ENCODE assay signal across 8 cellular contexts in the genomic region with DNA sequence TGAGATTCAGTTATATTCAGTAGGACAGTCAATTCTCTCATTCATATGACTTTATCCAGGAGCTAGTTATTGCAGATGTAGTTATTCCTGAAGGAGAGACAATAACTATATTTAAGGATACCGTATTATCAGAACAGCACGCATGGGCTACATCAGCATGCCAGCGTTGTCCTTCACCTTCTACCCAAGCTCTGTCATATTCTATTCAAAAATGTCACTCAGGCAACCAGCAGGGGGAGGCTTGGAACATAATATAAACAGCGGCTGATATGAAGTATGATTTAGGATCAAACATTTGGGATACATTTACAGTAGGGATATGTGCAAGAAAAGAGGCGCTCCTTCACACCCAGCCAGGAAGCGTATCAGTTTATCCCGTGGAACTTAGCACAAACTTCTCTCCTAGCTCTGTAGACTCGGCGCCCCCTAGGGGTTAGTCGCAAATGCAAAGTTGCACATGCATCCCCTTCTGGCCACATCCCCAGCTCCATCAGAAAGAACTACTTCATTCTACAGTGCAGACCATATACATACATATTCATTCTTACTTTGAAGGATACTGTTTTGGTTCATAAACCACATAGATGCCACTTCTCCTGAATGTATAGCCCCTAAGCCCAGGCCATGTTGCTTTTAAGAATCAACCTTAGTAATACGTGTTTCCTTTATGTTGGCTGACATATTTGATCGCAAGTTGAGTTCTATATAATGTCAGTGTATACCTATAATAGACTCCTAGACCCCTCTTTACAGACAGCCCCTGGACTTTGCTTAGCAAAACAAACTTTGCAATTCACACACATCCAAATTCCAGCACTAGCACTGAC.
DNase-seq lines count a peak whose midpoint lies in the region; ATAC-seq and TF ChIP-seq lines count a peak whose summit lies in the region.

No MANE protein-coding gene starts in this region.

- TF ChIP-seq POLR2A in erythroblast (IDR thresholded peaks at IDR 0.05; ENCODE audit: low read length), result no peak

- ATAC-seq in HG03064 (IDR thresholded peaks at IDR 0.05; ENCODE audit: low read depth, unreplicated experiment), result peak; percentile 62
- no peak for ATAC-seq in omental fat pad (ENCODE audit: low FRiP score)

- TF ChIP-seq CTCF in GM12873 (IDR thresholded peaks at IDR 0.05; ENCODE audit: insufficient read depth, low read depth, low read length, missing control alignments) (peak; percentile 90), RWPE1 (conservative IDR thresholded peaks at IDR 0.05; ENCODE audit: low read depth) (peak; percentile 66), omental fat pad (IDR thresholded peaks at IDR 0.05) (no peak)

- CTCF ChIA-PET in RWPE1 (lab: Yijun Ruan, JAX), result interaction anchor here (0.5 to 1.1 kb wide), 11 partner anchors 11 to 884 kb away, joined by 3 to 5 read pairs (median 3); no protein-coding TSS in a partner anchor

- no peak overlapping the region for H3K27ac ChIP-seq in RWPE1

- peak; percentile 5 for DNase-seq in AG20443 (ENCODE audit: low spot score)
- DNase-seq in RWPE1 (ENCODE audit: low spot score), result peak; percentile 20
- peak; percentile 38 to 67 for DNase-seq in erythroblast (lab: John Stamatoyannopoulos, UW)
- DNase-seq in omental fat pad (ENCODE audit: low spot score), result peak; percentile 40
- DNase-seq in NCI-H2107 treated with DMSO at 0.1 percent for 48 hours (lab: John Stamatoyannopoulos, UW; ENCODE audit: unreplicated experiment), result no peak
- no peak for DNase-seq in mesenteric fat pad (ENCODE audit: low spot score)

- POLR2A ChIA-PET in RWPE1 (lab: Yijun Ruan, JAX; ENCODE audit: low non-redundant PET), result no interaction called here

Comparison
In these comparisons a context has a peak if more than half of its experiments do, and no peak if none do; other contexts are left out.
1. DNase-seq: peak in AG20443 (single experiment), RWPE1 (single experiment), erythroblast (2 of 2) and omental fat pad (single experiment); none in NCI-H2107 treated with DMSO at 0.1 percent for 48 hours (single experiment) and mesenteric fat pad (single experiment).
2. CTCF ChIP-seq: peak in GM12873 (single experiment) and RWPE1 (single experiment); none in omental fat pad (0 of 3).